In the genomic region with DNA sequence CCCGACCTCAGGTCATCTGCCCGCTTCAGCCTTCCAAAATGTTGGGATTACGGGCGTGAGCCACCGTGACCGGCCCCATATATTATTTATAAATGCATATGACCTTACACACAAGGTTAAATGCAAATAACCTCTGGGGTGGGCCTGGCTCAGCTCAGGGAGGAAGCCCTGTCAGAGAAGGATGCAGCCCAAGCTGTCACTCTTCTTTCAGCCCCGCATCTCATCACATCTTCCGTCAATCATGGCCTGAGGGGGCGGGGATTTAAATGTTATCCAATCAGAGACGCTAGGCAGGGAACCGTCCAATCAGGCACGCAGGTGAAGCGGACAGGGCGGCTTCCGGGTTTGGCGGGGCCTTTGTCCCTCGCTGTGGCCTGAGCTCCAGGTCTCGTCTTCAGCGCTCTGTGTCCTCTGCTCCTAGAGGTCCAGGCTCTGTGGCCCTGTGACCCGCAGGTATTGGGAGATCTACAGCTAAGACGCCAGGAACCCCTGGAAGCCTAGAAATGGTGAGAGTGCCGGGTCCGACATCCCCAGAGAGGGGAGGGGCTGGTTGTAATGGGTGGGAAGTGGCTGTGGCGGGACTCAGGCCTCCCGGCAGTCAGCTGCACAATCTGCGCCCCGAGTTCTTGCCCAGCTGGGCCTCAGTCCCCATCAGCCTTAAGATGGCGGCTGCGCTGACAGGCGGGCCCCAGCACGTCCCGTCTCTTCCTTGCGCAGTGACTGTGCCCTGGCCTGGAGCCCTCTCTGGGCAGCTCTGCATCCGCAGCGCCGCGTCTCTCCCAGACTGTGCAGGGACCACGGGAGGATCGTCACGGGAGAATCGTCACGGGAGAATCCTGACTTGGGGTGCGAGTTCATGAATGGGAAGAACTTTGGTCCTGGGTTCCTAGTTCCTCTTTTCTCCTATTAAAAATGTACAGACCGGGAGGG, we compare ENCODE assay signal across 8 cellular contexts. TPM values are rescaled to one million over a fixed set of nuclear protein-coding genes. Genes with fewer than 3 reads are reported as not detected.
DNase-seq lines count a peak whose midpoint lies in the region; ATAC-seq and TF ChIP-seq lines count a peak whose summit lies in the region.

TSS of gene ZNF430 (plus strand) at position 360 of the 930 bp plus-strand sequence. CDS start at position 504, 144 bp downstream.

- H3K9me3 Mint-ChIP-seq in IgD-negative memory B cell: no peaks in the 10 kb centered on the region

- peak; percentile 96 for ATAC-seq in GM21528 (IDR thresholded peaks at IDR 0.05; ENCODE audit: low FRiP score, unreplicated experiment)

- DNase-seq in DMS 273 (lab: John Stamatoyannopoulos, UW; ENCODE audit: unreplicated experiment): peak; percentile 97
- DNase-seq in OCI-M2 (lab: John Stamatoyannopoulos, UW; ENCODE audit: unreplicated experiment): peak; percentile 75
- peak; percentile 91 for DNase-seq in activated T-cell treated with anti-CD3 and anti-CD28 coated beads for 4 hours
- DNase-seq in epithelial cell of proximal tubule (ENCODE audit: low read depth): peak; percentile 64
- peak; percentile 96 for DNase-seq in mucosa of gallbladder (ENCODE audit: low spot score)
- peak; percentile 86 to 87 for DNase-seq in stimulated activated CD8-positive, alpha-beta memory T cell treated with anti-CD3 and anti-CD28 coated beads, Interleukin-4, amount 100 ng/mL, for 4 hours (ENCODE audit: low read depth in 2 of 2, low spot score in 1 of 2)

- peak within 1 kb of the TSS; percentile 99 to 100 (median 100) for H3K4me3 Mint-ChIP-seq in IgD-negative memory B cell

- peak within 1 kb of the TSS; percentile 71 for H3K4me3 ChIP-seq in epithelial cell of proximal tubule (ENCODE audit: low read depth, low read length)

- peaks cover 21 to 31% (median 26%) of the 10 kb centered on the region in 3 donors for H3K4me1 Mint-ChIP-seq in IgD-negative memory B cell

- no peaks in the 10 kb centered on the region for H3K27me3 Mint-ChIP-seq in IgD-negative memory B cell

- TF ChIP-seq CTCF in epithelial cell of proximal tubule (conservative IDR thresholded peaks at IDR 0.05; ENCODE audit: low read depth, low read length): no peak

- peaks cover 11% of the 10 kb centered on the region for H3K36me3 Mint-ChIP-seq in IgD-negative memory B cell

- H3K27ac Mint-ChIP-seq in IgD-negative memory B cell: peak within 1 kb of the TSS; percentile 99 to 100 (median 100)

RNA-seq across cellular contexts. Expression of gene ZNF430, which starts in this region (rescaled TPM):
- 69.8 TPM for polyA plus RNA-seq in IgD-negative memory B cell
- total RNA-seq in epithelial cell of proximal tubule (5.1 and 8.0 TPM in 2 replicates), mucosa of gallbladder (11.1 TPM)

Comparison
In these comparisons a context has a peak if more than half of its experiments do, and no peak if none do; other contexts are left out.
1. Peak in every context shown above with its lines: DNase-seq, ATAC-seq and H3K4me3 ChIP-seq.